In the genomic region with DNA sequence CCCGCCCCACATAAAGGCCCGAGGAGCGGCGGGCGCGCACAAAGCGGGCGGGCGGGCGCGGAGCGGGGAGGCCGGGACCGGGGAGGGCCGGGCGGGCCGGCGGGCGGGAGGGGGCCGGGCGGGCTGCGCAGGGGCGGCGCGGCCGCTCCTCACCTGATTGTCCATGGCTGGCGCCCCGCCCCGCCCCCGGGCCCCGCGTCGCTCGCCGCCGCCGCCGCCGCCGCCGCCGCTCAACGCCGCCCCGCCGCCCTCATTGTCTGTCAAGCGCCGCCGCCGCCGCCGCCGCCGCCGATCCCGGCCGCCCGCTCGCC, we compare ENCODE assay signal across 8 cellular contexts.
DNase-seq lines count a peak whose midpoint lies in the region; ATAC-seq lines count a peak whose summit lies in the region.

No MANE protein-coding gene starts in this region.

- ATAC-seq in HG03457 (IDR thresholded peaks at IDR 0.05; ENCODE audit: unreplicated experiment), result peak; percentile 35
- peak; percentile 54 for ATAC-seq in central memory CD8-positive, alpha-beta T cell (replicated peaks; ENCODE audit: extremely low read depth, poor library complexity, severe bottlenecking)

- peak; percentile 79 for DNase-seq in DMS53 (lab: John Stamatoyannopoulos, UW)
- DNase-seq in DMS53 treated with DMSO at 0.1 percent for 48 hours (lab: John Stamatoyannopoulos, UW; ENCODE audit: unreplicated experiment), result no peak
- no peak for DNase-seq in central memory CD8-positive, alpha-beta T cell (ENCODE audit: low spot score in 2 of 2)
- no peak for DNase-seq in NCI-H2107 treated with DMSO at 0.1 percent for 48 hours (lab: John Stamatoyannopoulos, UW; ENCODE audit: unreplicated experiment)
- DNase-seq in epidermal melanocyte (ENCODE audit: insufficient read length, low spot score), result no peak
- no peak for DNase-seq in HuH-7 (ENCODE audit: low spot score)

- peaks cover 21% of the 10 kb centered on the region for H3K36me3 Mint-ChIP-seq in central memory CD8-positive, alpha-beta T cell (ENCODE audit: insufficient read depth)

- H3K27ac Mint-ChIP-seq in central memory CD8-positive, alpha-beta T cell (ENCODE audit: low read depth), result peak overlapping the region; percentile 95

- H2AFZ ChIP-seq in neuron (ENCODE audit: low read depth, low read length), result no peak overlapping the region

- H3K27me3 ChIP-seq in neuron (ENCODE audit: insufficient read depth, low read length), result no peaks in the 10 kb centered on the region

- H3K4me1 Mint-ChIP-seq in central memory CD8-positive, alpha-beta T cell, result peaks cover 44% of the 10 kb centered on the region

- peaks cover 10% of the 10 kb centered on the region for H3K36me3 ChIP-seq in neuron (ENCODE audit: insufficient read depth, low read length)

- H3K4me3 Mint-ChIP-seq in central memory CD8-positive, alpha-beta T cell, result peak overlapping the region; percentile 87

- no peaks in the 10 kb centered on the region for H3K9me3 ChIP-seq in neuron (ENCODE audit: low read length)

- H3K4me1 ChIP-seq in neuron (ENCODE audit: insufficient read depth, low read length), result peaks cover 23% of the 10 kb centered on the region

- no peaks in the 10 kb centered on the region for H3K9me3 Mint-ChIP-seq in central memory CD8-positive, alpha-beta T cell

- no peaks in the 10 kb centered on the region for H3K27me3 Mint-ChIP-seq in central memory CD8-positive, alpha-beta T cell

- H3K4me3 ChIP-seq in neuron (ENCODE audit: low read length), result peak overlapping the region; percentile 68
